1 cellular context compared by ENCODE assay signal in genomic region chr10:61000769-61001730, GRCh38.
A peak's percentile ranks its signal among the peaks of the same experiment; 100 is the strongest.
TF ChIP-seq lines count a peak whose summit lies in the region.

No MANE protein-coding gene starts in this region.

TF ChIP-seq in HepG2, 621 proteins besides CTCF, POLR2A, EP300 and RAD21 (continued from another document):
- TF ChIP-seq ETS1 (CRISPR knock-in tag; IDR thresholded peaks at IDR 0.05): no peak
- no peak for TF ChIP-seq NFRKB (IDR thresholded peaks at IDR 0.05)
- TF ChIP-seq SMAD1 (CRISPR knock-in tag; IDR thresholded peaks at IDR 0.05; ENCODE audit: borderline replicate concordance, low read depth): 0 out of 2 replicates have a peak, but pooled peaks have one; percentile 37
- no peak for TF ChIP-seq ZNF354B (CRISPR knock-in tag; IDR thresholded peaks at IDR 0.05)
- TF ChIP-seq SAP130 (CRISPR knock-in tag; IDR thresholded peaks at IDR 0.05; ENCODE audit: low read depth): peak; percentile 56; the same call in 1 of the 2 replicates
- TF ChIP-seq ZBTB3 (CRISPR knock-in tag; IDR thresholded peaks at IDR 0.05; ENCODE audit: borderline replicate concordance, low read depth): no peak
- peak; percentile 55 for TF ChIP-seq FOXP4 (CRISPR knock-in tag; IDR thresholded peaks at IDR 0.05)
- no peak for TF ChIP-seq SOX6 (IDR thresholded peaks at IDR 0.05)
- TF ChIP-seq SOX6 (CRISPR knock-in tag; IDR thresholded peaks at IDR 0.05): peak; percentile 38; the same call in 1 of the 2 replicates
- TF ChIP-seq ZNF335 (CRISPR knock-in tag; IDR thresholded peaks at IDR 0.05): no peak
- TF ChIP-seq DRAP1 (CRISPR knock-in tag; IDR thresholded peaks at IDR 0.05): 0 out of 2 replicates have a peak, but pooled peaks have one; percentile 15
- no peak for TF ChIP-seq ATF3 (CRISPR knock-in tag; IDR thresholded peaks at IDR 0.05)
- TF ChIP-seq RBM22 (optimal IDR thresholded peaks at IDR 0.05; ENCODE audit: low read length): no peak
- TF ChIP-seq ZNF24 (IDR thresholded peaks at IDR 0.05): no peak
- no peak for TF ChIP-seq HMGA1 (CRISPR knock-in tag; conservative IDR thresholded peaks at IDR 0.05)
- TF ChIP-seq ZNF747 (CRISPR knock-in tag; IDR thresholded peaks at IDR 0.05; ENCODE audit: borderline replicate concordance): 0 out of 2 replicates have a peak, but pooled peaks have one; percentile 53
- no peak for TF ChIP-seq ATRX (CRISPR knock-in tag; IDR thresholded peaks at IDR 0.05; ENCODE audit: borderline replicate concordance)
- no peak for TF ChIP-seq GZF1 (CRISPR knock-in tag; IDR thresholded peaks at IDR 0.05)
- TF ChIP-seq LBX2 (CRISPR knock-in tag; IDR thresholded peaks at IDR 0.05; ENCODE audit: borderline replicate concordance): no peak
- TF ChIP-seq ZNF629 (CRISPR knock-in tag; conservative IDR thresholded peaks at IDR 0.05): no peak
